Comparison of ENCODE assay signal across 23 cellular contexts in genomic region chr2:229180658-229181057, GRCh38.
DNase-seq lines count a peak whose midpoint lies in the region; ATAC-seq, FAIRE-seq and TF ChIP-seq lines count a peak whose summit lies in the region.
"Had no signal": no experiment of that assay in that cellular context is flagged by ENCODE, and none has a peak within 500 bp of the region (broad histone marks: within the 10 kb centered on the region; RNA-seq: fewer than 3 reads in every experiment).

No MANE protein-coding gene starts in this region.

- H2AK5ac ChIP-seq in mesendoderm (ENCODE audit: low read length) = no peak overlapping the region

- H3K4me2 ChIP-seq in HepG2 (ENCODE audit: low read depth, low read length) (no peak overlapping the region), endothelial cell of umbilical vein (ENCODE audit: insufficient read depth, low read length) (no peak overlapping the region), mesendoderm (ENCODE audit: low read length) (no peak overlapping the region)
- H3K4me2 ChIP-seq: A549 had no signal

- H3K18ac ChIP-seq in mesendoderm (ENCODE audit: low read length) = no peak overlapping the region

- BruUV-seq in HepG2 (replicated peaks; lab: Mats Ljungman, UMichigan) (no TSS peak), endothelial cell of umbilical vein (replicated peaks; lab: Mats Ljungman, UMichigan) (no TSS peak)

- H3K27me3 ChIP-seq in right lobe of liver (no peaks in the 10 kb centered on the region), HepG2 (ENCODE audit: control insufficient read depth in 1 of 2, insufficient read depth in 2 of 2, low read length in 2 of 2) (no peaks in the 10 kb centered on the region), endothelial cell of umbilical vein (ENCODE audit: control insufficient read depth in 2 of 2, insufficient read depth in 2 of 2, low read length in 2 of 2) (no peaks in the 10 kb centered on the region), mesendoderm (ENCODE audit: insufficient read depth, low read length, poor library complexity) (no peaks in the 10 kb centered on the region)

- H3K79me1 ChIP-seq in mesendoderm (ENCODE audit: low read length) = no peaks in the 10 kb centered on the region

- TF ChIP-seq POLR2A in right lobe of liver (IDR thresholded peaks at IDR 0.05) (no peak), HepG2 (IDR thresholded peaks at IDR 0.05; ENCODE audit: insufficient read depth in 1 of 2, low read depth in 2 of 2, low read length in 2 of 2) (no peak), endothelial cell of umbilical vein (IDR thresholded peaks at IDR 0.05; ENCODE audit: low read depth, low read length) (no peak)

- FAIRE-seq in HepG2 (lab: Jason Lieb, UNC) (no peak), endothelial cell of umbilical vein (lab: Jason Lieb, UNC) (no peak)
- FAIRE-seq: A549, G401.6, GM12891, GM18507, H54 had no signal

- H3K56ac ChIP-seq in mesendoderm (ENCODE audit: low read length) = no peak overlapping the region

- dilution Hi-C loops in endothelial cell of umbilical vein (cut with MboI; ENCODE audit: extremely low pct_ligation_motif_present, low sequenced_read_pairs) = no loop called here

- H3K9ac ChIP-seq in HepG2 (ENCODE audit: insufficient read depth, low read depth, low read length) (no peak overlapping the region), endothelial cell of umbilical vein (replicated peaks; ENCODE audit: extremely low read depth, insufficient read depth, low read length) (no peak overlapping the region), mesendoderm (ENCODE audit: low read length) (no peak overlapping the region)

- no peak overlapping the region for H4K5ac ChIP-seq in mesendoderm (ENCODE audit: low read length)

- no peak overlapping the region for H3K4ac ChIP-seq in mesendoderm (ENCODE audit: low read depth, low read length)

- ATAC-seq in right lobe of liver = no peak
- ATAC-seq in HepG2 = no peak
- no peak for ATAC-seq in HG03354 (IDR thresholded peaks at IDR 0.05; ENCODE audit: poor library complexity, severe bottlenecking, unreplicated experiment)
- ATAC-seq: A549; CD8-positive, alpha-beta T cell had no signal

- WGBS in right lobe of liver (ENCODE audit: insufficient coverage, low coverage, low lambda C conversion rate, missing lambda C conversion rate) = 96% methylated on average over 16 of the region's 26 CpGs
- WGBS in HepG2 (ENCODE audit: low lambda C conversion rate) = 90% methylated on average over 26 of the region's 26 CpGs
- WGBS in mesendoderm (ENCODE audit: extremely low coverage, insufficient coverage, low lambda C conversion rate) = no CpG with 5 or more reads among the region's 26 CpGs

- no peak overlapping the region for H4K8ac ChIP-seq in mesendoderm (ENCODE audit: low read depth, low read length)

- H3K36me3 ChIP-seq in right lobe of liver (no peaks in the 10 kb centered on the region), HepG2 (replicated peaks in 1 of 2; ENCODE audit: control insufficient read depth in 1 of 2, insufficient read depth in 2 of 2, low read length in 2 of 2) (no peaks in the 10 kb centered on the region), endothelial cell of umbilical vein (ENCODE audit: control insufficient read depth in 2 of 2, extremely low read depth in 1 of 2, insufficient read depth in 2 of 2, low read length in 2 of 2) (no peaks in the 10 kb centered on the region), mesendoderm (ENCODE audit: control insufficient read depth, insufficient read depth, low read length) (no peaks in the 10 kb centered on the region)
- H3K36me3 ChIP-seq: HAP-1 had no signal

- H3K23ac ChIP-seq in mesendoderm (ENCODE audit: low read length) = no peak overlapping the region

- no peaks in the 10 kb centered on the region for H3K79me2 ChIP-seq in HepG2 (ENCODE audit: insufficient read depth, low read length)
- no peaks in the 10 kb centered on the region for H3K79me2 ChIP-seq in endothelial cell of umbilical vein (ENCODE audit: control insufficient read depth, insufficient read depth, low read length)
- H3K79me2 ChIP-seq in mesendoderm (ENCODE audit: control insufficient read depth, insufficient read depth, low read length) = no peaks in the 10 kb centered on the region

- H3K27ac ChIP-seq in right lobe of liver (peak overlapping the region in 2 of 3 donors; percentile 76 to 79), HepG2 (ENCODE audit: extremely low read length, insufficient read depth, low read length) (no peak overlapping the region), endothelial cell of umbilical vein (ENCODE audit: insufficient read depth, low read depth, low read length) (no peak overlapping the region), mesendoderm (ENCODE audit: low read depth, low read length) (no peak overlapping the region)
- H3K27ac ChIP-seq: A549, C4-2B had no signal

- H2BK15ac ChIP-seq in mesendoderm (replicated peaks; ENCODE audit: low read depth) = no peak overlapping the region

- H4K20me1 ChIP-seq in HepG2 (ENCODE audit: insufficient read depth, low read length) = no peaks in the 10 kb centered on the region
- no peaks in the 10 kb centered on the region for H4K20me1 ChIP-seq in endothelial cell of umbilical vein (replicated peaks; ENCODE audit: control insufficient read depth, extremely low read depth, insufficient read depth, low read length)

- no peak overlapping the region for H2BK120ac ChIP-seq in mesendoderm (ENCODE audit: low read depth, low read length)

- DNase-seq in right lobe of liver = no peak
- no peak for DNase-seq in HepG2 (ENCODE audit: low spot score)
- DNase-seq in endothelial cell of umbilical vein (ENCODE audit: low read depth, low spot score) = peak; percentile 6
- peak; percentile 10 for DNase-seq in mesendoderm
- DNase-seq in retina = no peak
- no peak for DNase-seq in NCI-H1694 (lab: John Stamatoyannopoulos, UW)
- DNase-seq: 8988T; ACHN; AML-193; Caco-2; CD8-positive, alpha-beta T cell; DMS153; DND-41; GOT3; HFFc6 had no signal

- no peak overlapping the region for H2AFZ ChIP-seq in HepG2 (ENCODE audit: low read length)
- no peak overlapping the region for H2AFZ ChIP-seq in endothelial cell of umbilical vein (ENCODE audit: low read depth, low read length)

- H2BK5ac ChIP-seq in mesendoderm (ENCODE audit: low read length) = no peak overlapping the region

- no peak for TF ChIP-seq RAD21 in HepG2 (CRISPR knock-in tag; IDR thresholded peaks at IDR 0.05)

- CTCF ChIA-PET in HepG2 (lab: Yijun Ruan, JAX; ENCODE audit: low intra/inter-chr PET ratio, low total read pairs) (no interaction called here), endothelial cell of umbilical vein (lab: Charles Lee) (no interaction called here)

- H3K9me3 ChIP-seq in right lobe of liver (no peaks in the 10 kb centered on the region), HepG2 (ENCODE audit: low read length) (peaks cover 84% of the 10 kb centered on the region), endothelial cell of umbilical vein (replicated peaks; ENCODE audit: control insufficient read depth, insufficient read depth, low read length) (peaks cover 3% of the 10 kb centered on the region)
- H3K9me3 ChIP-seq: A549, Caco-2, HAP-1 had no signal

- H3K4me1 ChIP-seq in right lobe of liver (peaks cover 0 to 32% (median 9%) of the 10 kb centered on the region in 4 donors), HepG2 (ENCODE audit: insufficient read depth, low read length) (no peaks in the 10 kb centered on the region), endothelial cell of umbilical vein (ENCODE audit: control insufficient read depth, extremely low read depth, insufficient read depth, low read length) (no peaks in the 10 kb centered on the region), mesendoderm (ENCODE audit: control insufficient read depth, low read depth, low read length) (no peaks in the 10 kb centered on the region)
- H3K4me1 ChIP-seq: A549, HAP-1 had no signal

- H3K4me3 ChIP-seq in right lobe of liver = no peak overlapping the region
- H3K4me3 ChIP-seq in HepG2 (replicated peaks in 1 of 3; ENCODE audit: insufficient read depth in 1 of 3, low read depth in 2 of 3, low read length in 3 of 3) = no peak overlapping the region
- H3K4me3 ChIP-seq in endothelial cell of umbilical vein (replicated peaks in 1 of 3; ENCODE audit: insufficient read depth in 1 of 3, low read depth in 1 of 3, low read length in 3 of 3) = no peak overlapping the region
- no peak overlapping the region for H3K4me3 ChIP-seq in mesendoderm (ENCODE audit: low read length)
- H3K4me3 ChIP-seq: A549, HAP-1 had no signal

- in situ Hi-C loops in HepG2 (cut with HindIII; ENCODE audit: extremely low pct_ligation_motif_present, low pct_unique_long_range_greater_than_20kb) = no loop called here

- H3K9me1 ChIP-seq in endothelial cell of umbilical vein (replicated peaks; ENCODE audit: control insufficient read depth, extremely low read depth, insufficient read depth, low read length) = no peaks in the 10 kb centered on the region

- TF ChIP-seq EP300 in HepG2 (IDR thresholded peaks at IDR 0.05; ENCODE audit: low read depth in 2 of 2, low read length in 2 of 2) (no peak), HepG2 (CRISPR knock-in tag; IDR thresholded peaks at IDR 0.05; ENCODE audit: borderline replicate concordance) (no peak)

- POLR2A ChIA-PET in HepG2 (lab: Yijun Ruan, JAX) (no interaction called here), endothelial cell of umbilical vein (lab: Charles Lee) (no interaction called here)

- intact Hi-C loops in right lobe of liver (cut with DNase I) = no loop called here
- intact Hi-C loops in HepG2 (cut with micrococcal nuclease; ENCODE audit: unreplicated experiment) = no loop called here
- intact Hi-C loops in endothelial cell of umbilical vein (cut with micrococcal nuclease) = no loop called here

- TF ChIP-seq CTCF in right lobe of liver (IDR thresholded peaks at IDR 0.05) (no peak), HepG2 (CRISPR knock-in tag; IDR thresholded peaks at IDR 0.05) (no peak), endothelial cell of umbilical vein (IDR thresholded peaks at IDR 0.05; ENCODE audit: extremely low read depth in 1 of 2, insufficient read depth in 1 of 2, low read depth in 1 of 2, low read length in 2 of 2) (no peak)

TF ChIP-seq in HepG2, 621 proteins besides CTCF, POLR2A, EP300 and RAD21 (continues in another document):
- TF ChIP-seq ELF1 (CRISPR knock-in tag; IDR thresholded peaks at IDR 0.05) (no peak), ZNF660 (CRISPR knock-in tag; IDR thresholded peaks at IDR 0.05; ENCODE audit: borderline replicate concordance, low read depth) (no peak)

TF ChIP-seq in endothelial cell of umbilical vein, 7 proteins besides CTCF, POLR2A, EP300 and RAD21:
- TF ChIP-seq GATA2 (IDR thresholded peaks at IDR 0.05; ENCODE audit: insufficient read depth, insufficient read length, low read depth, low read length) (no peak), JUN (IDR thresholded peaks at IDR 0.05; ENCODE audit: borderline replicate concordance, insufficient read depth, insufficient read length, low read depth) (no peak), FOS (IDR thresholded peaks at IDR 0.05; ENCODE audit: borderline replicate concordance, insufficient read depth, low read length) (no peak)
- TF ChIP-seq, protein P1, sequence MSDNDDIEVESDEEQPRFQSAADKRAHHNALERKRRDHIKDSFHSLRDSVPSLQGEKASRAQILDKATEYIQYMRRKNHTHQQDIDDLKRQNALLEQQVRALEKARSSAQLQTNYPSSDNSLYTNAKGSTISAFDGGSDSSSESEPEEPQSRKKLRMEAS (IDR thresholded peaks at IDR 0.05; ENCODE audit: insufficient read depth, insufficient read length) = no peak

Comparison
In these comparisons a context has a peak if more than half of its experiments do, and no peak if none do; other contexts are left out.
1. H3K27ac ChIP-seq: peak in right lobe of liver (2 of 3); none in HepG2 (single experiment), endothelial cell of umbilical vein (single experiment) and mesendoderm (single experiment).
2. DNase-seq: peak in endothelial cell of umbilical vein (single experiment) and mesendoderm (single experiment); none in right lobe of liver (0 of 3), HepG2 (single experiment), retina (single experiment) and NCI-H1694 (single experiment).